Comparison of ENCODE assay signal across 10 cellular contexts in genomic region chr17:81342062-81342699, GRCh38. TPM values are rescaled to one million over a fixed set of nuclear protein-coding genes. Genes with fewer than 3 reads are reported as not detected.
A peak's percentile ranks its signal among the peaks of the same experiment; 100 is the strongest.
DNase-seq lines count a peak whose midpoint lies in the region; FAIRE-seq and TF ChIP-seq lines count a peak whose summit lies in the region.
"Had no signal": no experiment of that assay in that cellular context is flagged by ENCODE, and none has a peak within 500 bp of the region (broad histone marks: within the 10 kb centered on the region; RNA-seq: fewer than 3 reads in every experiment).

No MANE protein-coding gene starts in this region.

- no peaks in the 10 kb centered on the region for H3K9me3 Mint-ChIP-seq in activated CD4-positive, alpha-beta T cell treated with anti-CD3 and anti-CD28 coated beads, Interleukin-2, amount 10 ng/mL, durations not matched to agents 24 days and 14 days

- intact Hi-C loops in activated CD4-positive, alpha-beta T cell treated with anti-CD3 and anti-CD28 coated beads, Interleukin-2, amount 10 ng/mL, durations not matched to agents 24 days and 14 days (cut with micrococcal nuclease), result no loop called here
- intact Hi-C loops in mammary epithelial cell (cut with micrococcal nuclease), result no loop called here
- intact Hi-C loops in testis (cut with DNase I; ENCODE audit: low total_unique reads), result no loop called here

- peaks cover 62% of the 10 kb centered on the region for H3K79me2 ChIP-seq in mammary epithelial cell (ENCODE audit: insufficient read depth, low read length)

- H3K9me3 ChIP-seq in mammary epithelial cell (replicated peaks; ENCODE audit: insufficient read depth, low read length), result no peaks in the 10 kb centered on the region
- H3K9me3 ChIP-seq in liver (ENCODE audit: control insufficient read depth in 4 of 4, low read length in 3 of 4), result no peaks in the 10 kb centered on the region
- H3K9me3 ChIP-seq in testis, result no peaks in the 10 kb centered on the region

- no peaks in the 10 kb centered on the region for H4K20me1 ChIP-seq in mammary epithelial cell (ENCODE audit: insufficient read depth, low read length)

- dilution Hi-C loops in mammary epithelial cell (cut with HindIII; ENCODE audit: low sequenced_read_pairs), result no loop called here

- H3K4me2 ChIP-seq in mammary epithelial cell (ENCODE audit: insufficient read depth, low read depth, low read length), result peak overlapping the region; percentile 91
- H3K4me2 ChIP-seq: KMS-11 had no signal

- peak overlapping the region; percentile 88 to 99 (median 95) for H3K4me3 ChIP-seq in mammary epithelial cell (replicated peaks in 1 of 3; ENCODE audit: insufficient read depth in 1 of 3, low read depth in 2 of 3, low read length in 3 of 3)
- H3K4me3 ChIP-seq in liver (ENCODE audit: low read depth in 1 of 3, low read length in 3 of 3), result peak overlapping the region in 1 of 3 donors; percentile 87
- peak overlapping the region; percentile 66 to 81 for H3K4me3 ChIP-seq in testis

- H3K27me3 ChIP-seq in mammary epithelial cell (ENCODE audit: insufficient read depth, low read length) (no peaks in the 10 kb centered on the region), liver (ENCODE audit: control insufficient read depth in 4 of 4, insufficient read depth in 4 of 4, low read length in 3 of 4) (no peaks in the 10 kb centered on the region), testis (no peaks in the 10 kb centered on the region)

- no peak for DNase-seq in activated CD4-positive, alpha-beta T cell treated with anti-CD3 and anti-CD28 coated beads, Interleukin-2, amount 10 ng/mL, durations not matched to agents 24 days and 14 days
- no peak for DNase-seq in activated CD4-positive, alpha-beta T cell treated with anti-CD3 and anti-CD28 coated beads for 1 hour
- DNase-seq in mammary epithelial cell (peak; percentile 44), testis (no peak), DMS53 treated with DMSO at 0.1 percent for 48 hours (lab: John Stamatoyannopoulos, UW; ENCODE audit: unreplicated experiment) (no peak), H54 (ENCODE audit: insufficient read length, low spot score) (no peak), NCI-H748 treated with DMSO at 0.1 percent for 48 hours (lab: John Stamatoyannopoulos, UW) (no peak)
- DNase-seq: stimulated activated CD4-positive, alpha-beta T cell treated with anti-CD3 and anti-CD28 coated beads, Interleukin-4, amount 100 ng/mL, for 1 hour had no signal

- H3K27ac Mint-ChIP-seq in activated CD4-positive, alpha-beta T cell treated with anti-CD3 and anti-CD28 coated beads, Interleukin-2, amount 10 ng/mL, durations not matched to agents 24 days and 14 days, result peak overlapping the region; percentile 17

- CTCF ChIA-PET in mammary epithelial cell (lab: Charles Lee; ENCODE audit: low non-redundant PET), result no interaction called here

- H3K36me3 Mint-ChIP-seq in activated CD4-positive, alpha-beta T cell treated with anti-CD3 and anti-CD28 coated beads, Interleukin-2, amount 10 ng/mL, durations not matched to agents 24 days and 14 days (ENCODE audit: low read depth), result peaks cover 4% of the 10 kb centered on the region

- peak overlapping the region; percentile 88 for H3K27ac ChIP-seq in mammary epithelial cell (ENCODE audit: insufficient read depth, low read depth, low read length)
- peak overlapping the region; percentile 95 to 98 for H3K27ac ChIP-seq in liver (ENCODE audit: low read depth in 1 of 2, low read length in 2 of 2)
- peak overlapping the region; percentile 87 to 90 for H3K27ac ChIP-seq in testis
- H3K27ac ChIP-seq: KMS-11 had no signal

- peak overlapping the region; percentile 96 for H3K9ac ChIP-seq in mammary epithelial cell (ENCODE audit: insufficient read depth, low read length)
- H3K9ac ChIP-seq in liver (ENCODE audit: low read depth in 1 of 2, low read length in 2 of 2), result peak overlapping the region in 1 of 2 donors; percentile 66
- H3K9ac ChIP-seq: KMS-11 had no signal

- H3K4me1 Mint-ChIP-seq in activated CD4-positive, alpha-beta T cell treated with anti-CD3 and anti-CD28 coated beads, Interleukin-2, amount 10 ng/mL, durations not matched to agents 24 days and 14 days, result peaks cover 7% of the 10 kb centered on the region

- TF ChIP-seq RAD21 in liver (IDR thresholded peaks at IDR 0.05), result no peak

- TF ChIP-seq CTCF in mammary epithelial cell (conservative IDR thresholded peaks at IDR 0.05 in 1 of 2, IDR thresholded peaks at IDR 0.05 in 1 of 2; ENCODE audit: extremely low read depth in 1 of 2, insufficient read depth in 1 of 2, low read depth in 1 of 2, low read length in 2 of 2), result no peak
- no peak for TF ChIP-seq CTCF in liver (IDR thresholded peaks at IDR 0.05; ENCODE audit: low read depth, low read length, missing input control)
- TF ChIP-seq CTCF in testis (IDR thresholded peaks at IDR 0.05), result no peak

- H3K4me1 ChIP-seq in mammary epithelial cell (ENCODE audit: insufficient read depth, low read length), result peaks cover 30% of the 10 kb centered on the region
- H3K4me1 ChIP-seq in liver (ENCODE audit: control insufficient read depth in 4 of 4, insufficient read depth in 4 of 4, low read length in 3 of 4), result peaks cover 28 to 58% (median 45%) of the 10 kb centered on the region in 4 donors
- H3K4me1 ChIP-seq in testis, result peaks cover 27% of the 10 kb centered on the region

- no peak for TF ChIP-seq POLR2A in testis (IDR thresholded peaks at IDR 0.05)
- no peak for TF ChIP-seq POLR2A in H54 (IDR thresholded peaks at IDR 0.05; ENCODE audit: low read depth, low read length)

- WGBS in mammary epithelial cell (ENCODE audit: low coverage, missing lambda C conversion rate), result 5% methylated on average over 23 of the region's 27 CpGs
- 35% methylated on average over 27 of the region's 27 CpGs for WGBS in liver
- 19 to 22% methylated on average over 27 of the region's 27 CpGs for WGBS in testis, 2 donors

- FAIRE-seq in H54 (lab: Jason Lieb, UNC), result no peak

- H3K36me3 ChIP-seq in mammary epithelial cell (ENCODE audit: insufficient read depth, low read length) (no peaks in the 10 kb centered on the region), liver (ENCODE audit: control insufficient read depth in 4 of 4, insufficient read depth in 3 of 4, low read depth in 1 of 4, low read length in 3 of 4) (no peaks in the 10 kb centered on the region), testis (ENCODE audit: low read depth, missing control alignments) (no peaks in the 10 kb centered on the region)

- H3K4me3 Mint-ChIP-seq in activated CD4-positive, alpha-beta T cell treated with anti-CD3 and anti-CD28 coated beads, Interleukin-2, amount 10 ng/mL, durations not matched to agents 24 days and 14 days, result no peak overlapping the region

- H2AFZ ChIP-seq in mammary epithelial cell (ENCODE audit: low read depth, low read length), result no peak overlapping the region

- H3K27me3 Mint-ChIP-seq in activated CD4-positive, alpha-beta T cell treated with anti-CD3 and anti-CD28 coated beads, Interleukin-2, amount 10 ng/mL, durations not matched to agents 24 days and 14 days, result peaks cover 45% of the 10 kb centered on the region

- no TSS peak for BruUV-seq in mammary epithelial cell (replicated peaks; lab: Mats Ljungman, UMichigan)

- in situ Hi-C loops in mammary epithelial cell (cut with MboI; ENCODE audit: low sequenced_read_pairs in 2 of 2), result no loop called here

TF ChIP-seq in liver, 16 proteins besides CTCF, POLR2A, EP300 and RAD21 (continues in another document):
- TF ChIP-seq JUND (IDR thresholded peaks at IDR 0.05), result no peak
- no peak for TF ChIP-seq EGR1 (IDR thresholded peaks at IDR 0.05; ENCODE audit: low read depth in 2 of 2)
- TF ChIP-seq TAF1 (conservative IDR thresholded peaks at IDR 0.05), result no peak
- TF ChIP-seq HNF4A (conservative IDR thresholded peaks at IDR 0.05), result no peak
- no peak for TF ChIP-seq SP1 (IDR thresholded peaks at IDR 0.05)
- TF ChIP-seq FOXA1 (IDR thresholded peaks at IDR 0.05), result no peak
- no peak for TF ChIP-seq REST (IDR thresholded peaks at IDR 0.05)
- TF ChIP-seq YY1 (IDR thresholded peaks at IDR 0.05), result no peak
- no peak for TF ChIP-seq NR2F2 (IDR thresholded peaks at IDR 0.05)

RNA-seq across cellular contexts. Expression of gene SLC38A10, which starts 47.1 kb away (rescaled TPM):
- 98.0 and 105 TPM in 2 replicates for total RNA-seq in activated CD4-positive, alpha-beta T cell treated with anti-CD3 and anti-CD28 coated beads, Interleukin-2, amount 10 ng/mL, durations not matched to agents 24 days and 14 days
- total RNA-seq in mammary epithelial cell (10 to 100 TPM; 36.5 to 71.7 TPM), liver (100 to 1,000 TPM in 1 of 2 donors, 10 to 100 TPM in 1; 34.2 to 117 TPM), testis (100 to 1,000 TPM; 131 to 150 TPM)
- polyA plus RNA-seq in mammary epithelial cell (30.5 TPM), liver (10 to 100 TPM; 29.3 to 75.2 TPM), testis (ENCODE audit: insufficient read depth, low read depth, low replicate concordance) (77.1 TPM)
- 28.5 TPM for polyA minus RNA-seq in mammary epithelial cell

RNA-seq across cellular contexts. Expression of gene BAHCC1, which starts 53.1 kb away (rescaled TPM):
- 0.05 TPM in 1 of 2 replicates, not detected in the other for total RNA-seq in activated CD4-positive, alpha-beta T cell treated with anti-CD3 and anti-CD28 coated beads, Interleukin-2, amount 10 ng/mL, durations not matched to agents 24 days and 14 days
- total RNA-seq in mammary epithelial cell (1 to 10 TPM; 2.2 to 9.1 TPM), liver (1 to 10 TPM; 3.2 to 3.9 TPM), testis (10 to 100 TPM; 29.2 to 30.2 TPM)
- polyA plus RNA-seq in mammary epithelial cell (1.6 TPM), liver (1 to 10 TPM in 1 of 2 donors, under 1 TPM in 1; 0.76 to 1.9 TPM), testis (ENCODE audit: insufficient read depth, low read depth, low replicate concordance) (11.3 TPM)
- 0.67 TPM for polyA minus RNA-seq in mammary epithelial cell
